ENCODE assay signal across 9 cellular contexts in the genomic region with DNA sequence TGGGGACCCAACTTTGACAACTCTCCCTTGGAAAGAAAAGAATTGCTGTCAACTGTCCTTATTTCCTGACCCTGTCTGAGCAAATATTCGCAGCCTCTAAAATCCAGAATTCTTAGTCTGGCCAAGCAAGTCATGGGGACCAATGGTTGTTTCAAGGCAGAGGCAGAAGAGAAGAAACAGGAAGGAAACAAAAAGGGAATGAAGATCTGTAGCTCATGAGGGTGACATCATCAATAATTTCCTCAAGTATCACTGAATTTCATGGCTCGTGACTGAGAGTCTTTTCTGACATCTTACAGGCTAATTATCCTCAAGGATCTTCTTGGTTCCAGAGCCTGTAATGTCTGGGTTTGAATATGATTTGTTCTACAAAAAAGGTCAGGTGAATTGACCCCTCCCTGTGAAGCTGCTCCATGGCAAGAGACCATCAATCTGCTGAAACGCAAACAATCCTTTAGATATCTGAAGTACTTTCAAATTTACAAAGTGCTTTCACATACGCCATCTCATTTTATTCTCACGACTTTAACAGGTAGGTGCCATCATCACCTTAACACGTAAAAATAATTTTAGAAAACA. TPM values are rescaled to one million over a fixed set of nuclear protein-coding genes. Genes with fewer than 3 reads are reported as not detected.
DNase-seq lines count a peak whose midpoint lies in the region; ATAC-seq, FAIRE-seq and TF ChIP-seq lines count a peak whose summit lies in the region.
"Had no signal": no experiment of that assay in that cellular context is flagged by ENCODE, and none has a peak within 500 bp of the region (broad histone marks: within the 10 kb centered on the region; RNA-seq: fewer than 3 reads in every experiment).

No MANE protein-coding gene starts in this region.

- WGBS in GM12878 (ENCODE audit: insufficient coverage, insufficient replicate concordance, low lambda C conversion rate, missing lambda C conversion rate): 17% methylated on average over 6 of the region's 6 CpGs

- H3K27me3 ChIP-seq in GM12878 (replicated peaks in 1 of 2; ENCODE audit: control insufficient read depth in 2 of 2, insufficient read depth in 2 of 2, low read length in 1 of 2) (no peaks in the 10 kb centered on the region), osteoblast (ENCODE audit: insufficient read depth, low read length) (no peaks in the 10 kb centered on the region)

- POLR2A ChIA-PET in GM12878 (lab: Charles Lee): interaction anchor here (0.5 to 2.3 kb wide), 4 partner anchors 10 to 107 kb away, joined by 4 to 11 read pairs (median 6); no protein-coding TSS in a partner anchor

- FAIRE-seq in GM12878 (lab: Jason Lieb, UNC): peak; percentile 52

- H4K20me1 ChIP-seq in GM12878 (ENCODE audit: control insufficient read depth, insufficient read depth): no peaks in the 10 kb centered on the region
- no peaks in the 10 kb centered on the region for H4K20me1 ChIP-seq in osteoblast (ENCODE audit: insufficient read depth, low read length)

- TF ChIP-seq CTCF in GM12878 (IDR thresholded peaks at IDR 0.05 in 2 of 3, conservative IDR thresholded peaks at IDR 0.05 in 1 of 3; ENCODE audit: control insufficient read depth in 2 of 3, extremely low read depth in 1 of 3, insufficient read depth in 1 of 3, low read depth in 3 of 3, low read length in 3 of 3) (no peak), osteoblast (IDR thresholded peaks at IDR 0.05; ENCODE audit: extremely low read depth, low read depth, low read length) (no peak)

- in situ Hi-C loops in GM12878 (cut with MboI): loop anchor here (5.0 to 10.0 kb wide), 3 partner anchors 133 to 224 kb away; no protein-coding TSS in a partner anchor

- H3K9me3 ChIP-seq in GM12878 (replicated peaks; ENCODE audit: control insufficient read depth, insufficient read depth, low read length) (no peaks in the 10 kb centered on the region; the same call in 2 of the 3 replicates), osteoblast (ENCODE audit: low read depth, low read length) (no peaks in the 10 kb centered on the region)

- peak overlapping the region; percentile 92 for H3K4me2 ChIP-seq in GM12878 (ENCODE audit: control insufficient read depth, insufficient read depth)
- H3K4me2 ChIP-seq in osteoblast (ENCODE audit: insufficient read depth, low read length): peak overlapping the region; percentile 99

- ATAC-seq in GM12878 (no peak), HG02970 (IDR thresholded peaks at IDR 0.05; ENCODE audit: low FRiP score, unreplicated experiment) (no peak), GM19023 (IDR thresholded peaks at IDR 0.05; ENCODE audit: unreplicated experiment) (no peak)

- no TSS peak for BruUV-seq in GM12878 (replicated peaks; lab: Mats Ljungman, UMichigan)

- peak overlapping the region; percentile 91 for H3K27ac ChIP-seq in GM12878 (ENCODE audit: control insufficient read depth, insufficient read depth)
- peak overlapping the region; percentile 98 for H3K27ac ChIP-seq in osteoblast (ENCODE audit: low read depth, low read length)

- H2AFZ ChIP-seq in GM12878 (ENCODE audit: control insufficient read depth, low read depth, low read length) (no peak overlapping the region), osteoblast (ENCODE audit: low read length) (no peak overlapping the region)

- intact Hi-C loops in GM12878 (cut with micrococcal nuclease; ENCODE audit: unreplicated experiment): loop anchor here (5.0 kb wide), 2 partner anchors 48 to 123 kb away; no protein-coding TSS in a partner anchor

- SMC1A ChIA-PET in GM12878 (lab: Charles Lee; ENCODE audit: uncharacterized antibody, unreplicated experiment): interaction anchor here (0.6 to 7.2 kb wide), 26 partner anchors 9 to 227 kb away, joined by 3 to 83 read pairs (median 6); no protein-coding TSS in a partner anchor

- no peak for TF ChIP-seq EP300 in GM12878 (IDR thresholded peaks at IDR 0.05; ENCODE audit: borderline replicate concordance in 1 of 2, control insufficient read depth in 1 of 2, low read depth in 2 of 2, low read length in 2 of 2)

- peak overlapping the region; percentile 85 for H3K4me3 ChIP-seq in GM12878
- peak overlapping the region; percentile 95 for H3K4me3 ChIP-seq in osteoblast (ENCODE audit: insufficient read depth, low read length)

- DNase-seq in NCI-H524 (lab: John Stamatoyannopoulos, UW): peak; percentile 43 to 60
- DNase-seq in NCI-H524 treated with DMSO at 0.1 percent for 48 hours (lab: John Stamatoyannopoulos, UW): no peak
- peak; percentile 84 for DNase-seq in MV-4-11 (lab: John Stamatoyannopoulos, UW)
- DNase-seq in GM12878 (ENCODE audit: low read depth, low spot score): no peak
- DNase-seq in osteoblast (ENCODE audit: insufficient read length, low spot score, missing footprints): no peak
- no peak for DNase-seq in NCI-H748 treated with DMSO at 0.1 percent for 48 hours (lab: John Stamatoyannopoulos, UW)
- DNase-seq: NCI-H1436 treated with DMSO at 0.1 percent for 48 hours had no signal

- peak overlapping the region; percentile 83 for H3K9ac ChIP-seq in GM12878 (ENCODE audit: control insufficient read depth, insufficient read depth, low read length)

- H3K36me3 ChIP-seq in GM12878 (ENCODE audit: control insufficient read depth in 2 of 2, insufficient read depth in 2 of 2, low read length in 1 of 2): no peaks in the 10 kb centered on the region; a peak in 1 of 4 replicates
- peaks cover 6% of the 10 kb centered on the region for H3K36me3 ChIP-seq in osteoblast (ENCODE audit: insufficient read depth, low read length)

- no peak for TF ChIP-seq POLR2A in GM12878 (IDR thresholded peaks at IDR 0.05; ENCODE audit: low read depth, low read length)

- peaks cover 97% of the 10 kb centered on the region for H3K79me2 ChIP-seq in GM12878 (ENCODE audit: control insufficient read depth, insufficient read depth, low read length)
- H3K79me2 ChIP-seq in osteoblast (ENCODE audit: insufficient read depth, low read length): peaks cover 88% of the 10 kb centered on the region

- no peak for TF ChIP-seq RAD21 in GM12878 (IDR thresholded peaks at IDR 0.05; ENCODE audit: insufficient read depth, low read depth, low read length)

- H3K4me1 ChIP-seq in GM12878 (ENCODE audit: control insufficient read depth, insufficient read depth, low read length) (peaks cover 5% of the 10 kb centered on the region), osteoblast (ENCODE audit: insufficient read depth, low read length) (peaks cover 28% of the 10 kb centered on the region)

- RAD21 ChIA-PET in GM12878 (lab: Charles Lee; ENCODE audit: unreplicated experiment): interaction anchor here (1.1 to 8.3 kb wide), 10 partner anchors 9 to 302 kb away, joined by 4 to 124 read pairs (median 14); partner anchors contain the start of genes PEX1 and RBM48

- CTCF ChIA-PET in GM12878 (lab: Yijun Ruan, JAX): interaction anchor here (1.2 to 5.8 kb wide), 8 partner anchors 9 to 1072 kb away, joined by 3 to 58 read pairs (median 6); no protein-coding TSS in a partner anchor

TF ChIP-seq in GM12878, 131 proteins besides CTCF, POLR2A, EP300 and RAD21:
- TF ChIP-seq NR2C2 (IDR thresholded peaks at IDR 0.05; ENCODE audit: borderline replicate concordance, control insufficient read depth, insufficient read length, low read depth): no peak
- no peak for TF ChIP-seq YY1 (IDR thresholded peaks at IDR 0.05; ENCODE audit: low read depth, low read length)
- peak; percentile 91 for TF ChIP-seq ATF7 (IDR thresholded peaks at IDR 0.05; ENCODE audit: low read depth)
- TF ChIP-seq BHLHE40 (IDR thresholded peaks at IDR 0.05; ENCODE audit: borderline replicate concordance in 1 of 2, low read depth in 2 of 2, low read length in 1 of 2): no peak; a peak in 1 of 4 replicates
- 0 out of 2 replicates have a peak, but pooled peaks have one; percentile 26 for TF ChIP-seq NBN (IDR thresholded peaks at IDR 0.05)
- no peak for TF ChIP-seq RFX5 (IDR thresholded peaks at IDR 0.05; ENCODE audit: low read depth, low read length)
- TF ChIP-seq HDAC2 (IDR thresholded peaks at IDR 0.05): no peak
- peak; percentile 48; the same call in 1 of the 2 replicates for TF ChIP-seq POLR2AphosphoS5 (IDR thresholded peaks at IDR 0.05; ENCODE audit: low read length)
- TF ChIP-seq NR2F1 (conservative IDR thresholded peaks at IDR 0.05): peak; percentile 54; the same call in 1 of the 2 replicates
- TF ChIP-seq, protein P1, sequence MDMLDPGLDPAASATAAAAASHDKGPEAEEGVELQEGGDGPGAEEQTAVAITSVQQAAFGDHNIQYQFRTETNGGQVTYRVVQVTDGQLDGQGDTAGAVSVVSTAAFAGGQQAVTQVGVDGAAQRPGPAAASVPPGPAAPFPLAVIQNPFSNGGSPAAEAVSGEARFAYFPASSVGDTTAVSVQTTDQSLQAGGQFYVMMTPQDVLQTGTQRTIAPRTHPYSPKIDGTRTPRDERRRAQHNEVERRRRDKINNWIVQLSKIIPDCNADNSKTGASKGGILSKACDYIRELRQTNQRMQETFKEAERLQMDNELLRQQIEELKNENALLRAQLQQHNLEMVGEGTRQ (IDR thresholded peaks at IDR 0.05; ENCODE audit: borderline replicate concordance, low read depth, low read length): no peak
- TF ChIP-seq ZNF384 (IDR thresholded peaks at IDR 0.05; ENCODE audit: borderline replicate concordance, low read depth, low read length): no peak

RNA-seq across cellular contexts. Expression of gene CDK6, which starts 5.8 kb away (rescaled TPM):
- 302 and 310 TPM in 2 replicates for total RNA-seq in GM12878 (2013; cell fraction: nucleolus; rRNA removed)
- total RNA-seq in GM12878 (2014; rRNA removed) (93.1 and 103 TPM in 2 replicates), GM12878 (2014; rRNA removed; fragmentation: Illumina TruSeq; extraction: Trizol) (75.8 and 82.5 TPM in 2 replicates), GM12878 (2021) (110 and 118 TPM in 2 replicates), osteoblast (40.4 and 45.6 TPM in 2 replicates)
- polyA plus RNA-seq in GM12878 (2011; ENCODE audit: low read depth): 7.2 TPM
- polyA plus RNA-seq in GM12878 (2011; rRNA removed) (42.9 and 51.2 TPM in 2 replicates), GM12878 (2014; fragmentation: Illumina TruSeq; extraction: Trizol) (47.3 and 58.1 TPM in 2 replicates), GM12878 (2014; fragmentation: Nextera tagmentation; extraction: Ambion mirVana) (10 to 100 TPM in 1 of 2 experiments, 1 to 10 TPM in 1; 8.0 to 16.8 TPM), GM12878 (2014; rRNA removed) (30.1 and 30.7 TPM in 2 replicates), GM12878 (2016; fragmentation: Nextera tagmentation; extraction: Ambion mirVana) (10 to 100 TPM; 44.3 to 53.4 TPM)
- 35.1 and 36.3 TPM in 2 replicates for polyA plus RNA-seq in GM12878 (2011; cell fraction: cytosol; rRNA removed)
- polyA plus RNA-seq in GM12878 (2011; cell fraction: nucleus; rRNA removed): 48.6 and 53.0 TPM in 2 replicates
- 11.0 and 14.3 TPM in 2 replicates for polyA plus RNA-seq in GM12878 (2012)
- polyA minus RNA-seq in GM12878 (2011; rRNA and poly(A)+ RNA removed): 113 and 159 TPM in 2 replicates
- 72.0 and 108 TPM in 2 replicates for polyA minus RNA-seq in GM12878 (2011; cell fraction: cytosol; rRNA and poly(A)+ RNA removed)
- 94.3 and 203 TPM in 2 replicates for polyA minus RNA-seq in GM12878 (2011; cell fraction: nucleus; rRNA and poly(A)+ RNA removed)

Comparison
In these comparisons a context has a peak if more than half of its experiments do, and no peak if none do; other contexts are left out.
1. DNase-seq: peak in NCI-H524 (2 of 2) and MV-4-11 (single experiment); none in NCI-H524 treated with DMSO at 0.1 percent for 48 hours (single experiment), GM12878 (single experiment), osteoblast (single experiment) and NCI-H748 treated with DMSO at 0.1 percent for 48 hours (single experiment).